In the genomic region with DNA sequence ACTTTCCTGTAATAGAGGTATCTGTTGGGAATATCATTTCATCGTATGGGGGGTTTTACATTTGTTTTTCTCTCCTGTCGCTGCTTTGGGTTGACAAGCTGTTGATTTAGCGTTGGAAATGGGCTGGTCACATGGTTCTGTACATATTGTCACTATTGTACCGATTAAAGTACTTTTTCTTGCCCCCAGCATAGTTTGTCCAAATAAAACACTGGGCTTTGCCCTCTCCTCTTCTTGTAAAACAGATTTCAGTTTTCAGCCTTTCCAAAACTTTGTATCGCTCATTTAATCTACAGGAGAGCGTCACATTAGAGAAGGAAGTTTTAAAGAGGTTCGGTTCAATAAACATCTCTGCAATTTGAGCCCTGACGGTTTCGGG, we compare ENCODE assay signal across 9 cellular contexts. TPM values are rescaled to one million over a fixed set of nuclear protein-coding genes. Genes with fewer than 3 reads are reported as not detected.
DNase-seq lines count a peak whose midpoint lies in the region; ATAC-seq and TF ChIP-seq lines count a peak whose summit lies in the region.
"Had no signal": no experiment of that assay in that cellular context is flagged by ENCODE, and none has a peak within 500 bp of the region (broad histone marks: within the 10 kb centered on the region; RNA-seq: fewer than 3 reads in every experiment).

No MANE protein-coding gene starts in this region.

- H3K4me3 Mint-ChIP-seq in T-helper 1 cell treated with Interleukin-12 subunit alpha and Interleukin-12 subunit beta and Interleukin-4 antibody, amounts not matched to agents 30 μg/mL and 1 μg/mL, for 36 hours: peak overlapping the region; percentile 86
- H3K4me3 Mint-ChIP-seq in activated T-helper 2 cell treated with anti-CD3 and anti-CD28 coated beads, Interferon-gamma antibody, Interleukin-2, Interleukin-4, amounts not matched to agents 10 μg/mL and 5 μg/mL and 100 μg/mL, durations not matched to agents 14 hours and 24 hours and 36 hours (ENCODE audit: low read depth): peak overlapping the region; percentile 83

- H3K36me3 ChIP-seq in kidney epithelial cell (ENCODE audit: control insufficient read depth, insufficient read depth, low read length) (no peaks in the 10 kb centered on the region), subcutaneous abdominal adipose tissue (ENCODE audit: control insufficient read depth in 5 of 5, insufficient read depth in 5 of 5, low read length in 5 of 5) (peaks cover 10 to 23% (median 14%) of the 10 kb centered on the region in 5 donors)

- no peak for DNase-seq in T-helper 1 cell
- DNase-seq in activated T-helper 2 cell treated with anti-CD3 and anti-CD28 coated beads, Interferon-gamma antibody, Interleukin-2, Interleukin-4, amounts not matched to agents 10 μg/mL and 5 μg/mL and 100 μg/mL, durations not matched to agents 14 hours and 24 hours and 36 hours (ENCODE audit: low spot score): no peak
- no peak for DNase-seq in kidney epithelial cell (ENCODE audit: low read depth)

- peaks cover 0 to 39% (median 38%) of the 10 kb centered on the region in 5 donors for H3K4me1 ChIP-seq in subcutaneous abdominal adipose tissue (ENCODE audit: control insufficient read depth in 5 of 5, insufficient read depth in 5 of 5, low read length in 5 of 5)

- no peaks in the 10 kb centered on the region for H3K9me3 Mint-ChIP-seq in T-helper 1 cell treated with Interleukin-12 subunit alpha and Interleukin-12 subunit beta and Interleukin-4 antibody, amounts not matched to agents 30 μg/mL and 1 μg/mL, for 36 hours
- no peaks in the 10 kb centered on the region for H3K9me3 Mint-ChIP-seq in activated T-helper 2 cell treated with anti-CD3 and anti-CD28 coated beads, Interferon-gamma antibody, Interleukin-2, Interleukin-4, amounts not matched to agents 10 μg/mL and 5 μg/mL and 100 μg/mL, durations not matched to agents 14 hours and 24 hours and 36 hours

- H3K36me3 Mint-ChIP-seq in T-helper 1 cell treated with Interleukin-12 subunit alpha and Interleukin-12 subunit beta and Interleukin-4 antibody, amounts not matched to agents 30 μg/mL and 1 μg/mL, for 36 hours (ENCODE audit: low read depth): peaks cover 32% of the 10 kb centered on the region
- H3K36me3 Mint-ChIP-seq in activated T-helper 2 cell treated with anti-CD3 and anti-CD28 coated beads, Interferon-gamma antibody, Interleukin-2, Interleukin-4, amounts not matched to agents 10 μg/mL and 5 μg/mL and 100 μg/mL, durations not matched to agents 14 hours and 24 hours and 36 hours (ENCODE audit: low read depth): peaks cover 62% of the 10 kb centered on the region

- peak overlapping the region; percentile 32 for H3K27ac ChIP-seq in subcutaneous abdominal adipose tissue (ENCODE audit: low read depth, low read length)

- peaks cover 38% of the 10 kb centered on the region for H3K4me1 Mint-ChIP-seq in T-helper 1 cell treated with Interleukin-12 subunit alpha and Interleukin-12 subunit beta and Interleukin-4 antibody, amounts not matched to agents 30 μg/mL and 1 μg/mL, for 36 hours (ENCODE audit: low read depth)
- H3K4me1 Mint-ChIP-seq in activated T-helper 2 cell treated with anti-CD3 and anti-CD28 coated beads, Interferon-gamma antibody, Interleukin-2, Interleukin-4, amounts not matched to agents 10 μg/mL and 5 μg/mL and 100 μg/mL, durations not matched to agents 14 hours and 24 hours and 36 hours (ENCODE audit: low read depth): peaks cover 38% of the 10 kb centered on the region

- peaks cover 15% of the 10 kb centered on the region for H3K27me3 ChIP-seq in kidney epithelial cell (ENCODE audit: control insufficient read depth, insufficient read depth, low read length)
- H3K27me3 ChIP-seq in subcutaneous abdominal adipose tissue (ENCODE audit: control insufficient read depth in 5 of 5, insufficient read depth in 4 of 5, low read length in 5 of 5): peaks cover 0 to 18% (median 2%) of the 10 kb centered on the region in 5 donors

- ATAC-seq in GM21447 (IDR thresholded peaks at IDR 0.05; ENCODE audit: unreplicated experiment) (no peak), GM21825 (IDR thresholded peaks at IDR 0.05; ENCODE audit: unreplicated experiment) (no peak), HG03159 (IDR thresholded peaks at IDR 0.05; ENCODE audit: unreplicated experiment) (no peak)

- peak overlapping the region in 4 of 5 donors; percentile 51 to 75 (median 64) for H3K9ac ChIP-seq in subcutaneous abdominal adipose tissue (ENCODE audit: low read length in 5 of 5)

- H3K27ac Mint-ChIP-seq in T-helper 1 cell treated with Interleukin-12 subunit alpha and Interleukin-12 subunit beta and Interleukin-4 antibody, amounts not matched to agents 30 μg/mL and 1 μg/mL, for 36 hours: peak overlapping the region; percentile 77
- H3K27ac Mint-ChIP-seq in activated T-helper 2 cell treated with anti-CD3 and anti-CD28 coated beads, Interferon-gamma antibody, Interleukin-2, Interleukin-4, amounts not matched to agents 10 μg/mL and 5 μg/mL and 100 μg/mL, durations not matched to agents 14 hours and 24 hours and 36 hours: peak overlapping the region; percentile 1

- no peak for TF ChIP-seq CTCF in kidney epithelial cell (IDR thresholded peaks at IDR 0.05; ENCODE audit: insufficient read depth, low read length, poor library complexity, severe bottlenecking)

- no peaks in the 10 kb centered on the region for H3K9me3 ChIP-seq in subcutaneous abdominal adipose tissue (ENCODE audit: control insufficient read depth in 5 of 5, low read length in 5 of 5)

- H3K27me3 Mint-ChIP-seq in T-helper 1 cell treated with Interleukin-12 subunit alpha and Interleukin-12 subunit beta and Interleukin-4 antibody, amounts not matched to agents 30 μg/mL and 1 μg/mL, for 36 hours (ENCODE audit: low read depth): peaks cover 37% of the 10 kb centered on the region
- peaks cover 26% of the 10 kb centered on the region for H3K27me3 Mint-ChIP-seq in activated T-helper 2 cell treated with anti-CD3 and anti-CD28 coated beads, Interferon-gamma antibody, Interleukin-2, Interleukin-4, amounts not matched to agents 10 μg/mL and 5 μg/mL and 100 μg/mL, durations not matched to agents 14 hours and 24 hours and 36 hours (ENCODE audit: low read depth)

- intact Hi-C loops in activated T-helper 2 cell treated with anti-CD3 and anti-CD28 coated beads, Interferon-gamma antibody, Interleukin-2, Interleukin-4, amounts not matched to agents 10 μg/mL and 5 μg/mL and 100 μg/mL, durations not matched to agents 14 hours and 24 hours and 36 hours (cut with micrococcal nuclease): loop anchor here (1.0 to 5.0 kb wide), 5 partner anchors 8 to 387 kb away; a partner anchor contains a TSS

- H3K4me3 ChIP-seq in kidney epithelial cell (ENCODE audit: low read depth, low read length) (peak overlapping the region; percentile 50), subcutaneous abdominal adipose tissue (ENCODE audit: low read depth in 1 of 5, low read length in 5 of 5) (peak overlapping the region; percentile 66 to 80 (median 71))

RNA-seq across cellular contexts. Expression of a gene that starts 4.0 kb away (rescaled TPM):
- 64.2 and 69.0 TPM in 2 replicates for total RNA-seq in activated T-helper 2 cell treated with anti-CD3 and anti-CD28 coated beads, Interferon-gamma antibody, Interleukin-2, Interleukin-4, amounts not matched to agents 10 μg/mL and 5 μg/mL and 100 μg/mL, durations not matched to agents 14 hours and 24 hours and 36 hours
- 54.6 and 60.5 TPM in 2 replicates for total RNA-seq in kidney epithelial cell

RNA-seq across cellular contexts. Expression of a gene that starts 8.7 kb away (rescaled TPM):
- 92.1 and 105 TPM in 2 replicates for total RNA-seq in activated T-helper 2 cell treated with anti-CD3 and anti-CD28 coated beads, Interferon-gamma antibody, Interleukin-2, Interleukin-4, amounts not matched to agents 10 μg/mL and 5 μg/mL and 100 μg/mL, durations not matched to agents 14 hours and 24 hours and 36 hours
- 48.1 and 92.4 TPM in 2 replicates for total RNA-seq in kidney epithelial cell

RNA-seq across cellular contexts. Expression of a gene that starts 20.4 kb away (rescaled TPM):
- total RNA-seq in activated T-helper 2 cell treated with anti-CD3 and anti-CD28 coated beads, Interferon-gamma antibody, Interleukin-2, Interleukin-4, amounts not matched to agents 10 μg/mL and 5 μg/mL and 100 μg/mL, durations not matched to agents 14 hours and 24 hours and 36 hours: 0.14 and 0.62 TPM in 2 replicates
- total RNA-seq in kidney epithelial cell: 0.79 and 1.2 TPM in 2 replicates
- total RNA-seq: HT1080 had no signal
